1 cellular context compared by ENCODE assay signal in the genomic region with DNA sequence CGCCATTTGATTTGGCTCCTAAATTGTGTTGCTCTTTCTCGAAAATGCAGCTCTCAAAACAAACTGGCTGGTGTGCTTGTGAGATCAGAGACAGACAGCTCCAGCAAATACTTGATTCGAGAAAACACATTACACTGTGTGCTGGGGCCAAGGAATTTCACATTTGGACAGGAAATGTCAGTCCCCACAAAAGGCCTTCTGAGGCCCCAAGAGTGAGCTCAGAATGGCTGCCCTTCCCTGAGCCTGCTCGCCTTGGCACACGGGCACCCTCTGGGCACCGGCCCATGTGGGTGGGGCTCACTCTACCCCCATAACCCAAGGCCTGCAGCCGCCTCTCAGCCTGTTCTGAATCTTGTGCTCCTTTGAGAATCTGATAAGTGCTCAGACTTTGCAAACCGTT.
TF ChIP-seq lines count a peak whose summit lies in the region.

No MANE protein-coding gene starts in this region.

TF ChIP-seq in IMR-90, 13 proteins besides CTCF, POLR2A, EP300 and RAD21:
- TF ChIP-seq USF2 (IDR thresholded peaks at IDR 0.05; ENCODE audit: low read depth, low read length) (no peak), MAFK (IDR thresholded peaks at IDR 0.05; ENCODE audit: low read depth, low read length) (no peak), BHLHE40 (IDR thresholded peaks at IDR 0.05; ENCODE audit: low read depth, low read length) (no peak), FOS (IDR thresholded peaks at IDR 0.05; ENCODE audit: low read depth, low read length) (no peak), RFX5 (IDR thresholded peaks at IDR 0.05; ENCODE audit: low read depth, low read length) (no peak), NFE2L2 (IDR thresholded peaks at IDR 0.05; ENCODE audit: low read depth, low read length) (no peak), CEBPB (IDR thresholded peaks at IDR 0.05; ENCODE audit: low read depth, low read length) (no peak), SMC3 (IDR thresholded peaks at IDR 0.05; ENCODE audit: low read depth, low read length) (no peak), MXI1 (IDR thresholded peaks at IDR 0.05; ENCODE audit: borderline replicate concordance, low read depth, low read length) (no peak), MAZ (IDR thresholded peaks at IDR 0.05; ENCODE audit: borderline replicate concordance, low read depth, low read length) (no peak), CHD1 (IDR thresholded peaks at IDR 0.05; ENCODE audit: low read depth, low read length) (no peak), RCOR1 (IDR thresholded peaks at IDR 0.05; ENCODE audit: insufficient replicate concordance, low read length) (no peak)
- TF ChIP-seq, protein P1, sequence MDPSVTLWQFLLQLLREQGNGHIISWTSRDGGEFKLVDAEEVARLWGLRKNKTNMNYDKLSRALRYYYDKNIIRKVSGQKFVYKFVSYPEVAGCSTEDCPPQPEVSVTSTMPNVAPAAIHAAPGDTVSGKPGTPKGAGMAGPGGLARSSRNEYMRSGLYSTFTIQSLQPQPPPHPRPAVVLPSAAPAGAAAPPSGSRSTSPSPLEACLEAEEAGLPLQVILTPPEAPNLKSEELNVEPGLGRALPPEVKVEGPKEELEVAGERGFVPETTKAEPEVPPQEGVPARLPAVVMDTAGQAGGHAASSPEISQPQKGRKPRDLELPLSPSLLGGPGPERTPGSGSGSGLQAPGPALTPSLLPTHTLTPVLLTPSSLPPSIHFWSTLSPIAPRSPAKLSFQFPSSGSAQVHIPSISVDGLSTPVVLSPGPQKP (IDR thresholded peaks at IDR 0.05; ENCODE audit: borderline replicate concordance, low read depth, low read length): no peak
